9 cellular contexts compared by ENCODE assay signal in the genomic region with DNA sequence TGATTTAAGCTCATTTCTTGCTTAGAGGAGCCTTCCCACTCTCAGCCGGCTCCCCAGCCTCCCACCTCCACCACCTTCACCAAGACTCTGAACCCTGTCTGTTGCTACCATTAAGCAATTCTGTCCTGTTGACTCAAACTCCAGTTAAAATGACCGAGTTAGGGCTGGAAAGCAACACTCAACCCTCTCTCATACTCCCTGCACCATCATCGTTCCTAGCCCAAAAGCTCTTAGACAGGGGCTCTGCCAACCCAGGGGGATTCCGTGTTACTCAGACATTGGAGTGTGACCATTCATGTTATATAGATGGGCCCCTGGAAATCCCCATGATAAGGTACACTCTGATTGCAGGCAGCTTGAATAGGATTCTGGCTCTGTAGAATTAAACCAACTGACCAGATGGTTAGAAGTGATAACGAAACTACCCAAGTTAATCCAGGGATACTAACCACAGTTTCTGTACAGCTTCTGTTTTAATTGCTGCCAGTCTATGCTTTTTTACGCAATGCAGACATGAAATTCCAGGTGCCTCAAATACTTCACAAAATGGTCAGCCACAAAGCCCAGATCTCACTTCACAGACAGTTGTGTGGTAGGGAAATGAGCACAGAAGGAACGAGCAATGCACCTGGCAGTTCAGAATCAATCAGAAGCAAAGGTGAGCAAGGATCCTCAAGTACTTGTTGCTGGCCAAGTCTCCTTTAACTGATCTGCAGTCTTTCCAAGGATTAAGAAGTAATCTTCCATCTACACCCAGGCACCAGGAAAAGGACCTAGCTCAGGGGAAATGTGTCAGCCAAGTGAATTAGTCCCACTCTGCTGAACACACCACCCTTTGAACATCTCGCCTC. TPM values are rescaled to one million over a fixed set of nuclear protein-coding genes. Genes with fewer than 3 reads are reported as not detected.
DNase-seq lines count a peak whose midpoint lies in the region; ATAC-seq and TF ChIP-seq lines count a peak whose summit lies in the region.
"Had no signal": no experiment of that assay in that cellular context is flagged by ENCODE, and none has a peak within 500 bp of the region (broad histone marks: within the 10 kb centered on the region; RNA-seq: fewer than 3 reads in every experiment).

No MANE protein-coding gene starts in this region.

- DNase-seq in GM12864 (ENCODE audit: low read depth), result no peak
- DNase-seq in activated CD4-positive, alpha-beta memory T cell treated with anti-CD3 and anti-CD28 coated beads, Interleukin-2, amount 10 ng/mL, durations not matched to agents 7 days and 5 days, result no peak
- no peak for DNase-seq in lower lobe of right lung
- DNase-seq in inferior parietal cortex (ENCODE audit: extremely low spot score), result no peak
- DNase-seq in NCI-H510A treated with DMSO at 0.1 percent for 48 hours (lab: John Stamatoyannopoulos, UW), result no peak
- no peak for DNase-seq in stimulated activated CD4-positive, alpha-beta T cell treated with anti-CD3 and anti-CD28 coated beads, Interleukin-4, amount 100 ng/mL, for 1 hour

- H3K4me1 ChIP-seq in lower lobe of right lung, result peaks cover 28% of the 10 kb centered on the region

- H3K4me3 Mint-ChIP-seq in activated CD4-positive, alpha-beta memory T cell treated with anti-CD3 and anti-CD28 coated beads, Interleukin-2, amount 10 ng/mL, durations not matched to agents 7 days and 5 days, result peak overlapping the region; percentile 3

- intact Hi-C loops in lower lobe of right lung (cut with DNase I), result no loop called here

- CTCF ChIA-PET in activated CD4-positive, alpha-beta memory T cell treated with anti-CD3 and anti-CD28 coated beads, Interleukin-2, amount 10 ng/mL, durations not matched to agents 7 days and 5 days (lab: Charles Lee), result interaction anchor here (0.9 to 1.3 kb wide), 2 partner anchors 25 to 610 kb away, joined by 3 read pairs; no protein-coding TSS in a partner anchor

- no peaks in the 10 kb centered on the region for H3K36me3 ChIP-seq in lower lobe of right lung

- no peak overlapping the region for H3K27ac ChIP-seq in lower lobe of right lung

- H3K9me3 Mint-ChIP-seq in activated CD4-positive, alpha-beta memory T cell treated with anti-CD3 and anti-CD28 coated beads, Interleukin-2, amount 10 ng/mL, durations not matched to agents 7 days and 5 days, result no peaks in the 10 kb centered on the region

- POLR2A ChIA-PET in activated CD4-positive, alpha-beta memory T cell treated with anti-CD3 and anti-CD28 coated beads, Interleukin-2, amount 10 ng/mL, durations not matched to agents 7 days and 5 days (lab: Charles Lee), result no interaction called here

- no peak for TF ChIP-seq CTCF in GM12864 (IDR thresholded peaks at IDR 0.05; ENCODE audit: low read depth, low read length, missing control alignments)
- no peak for TF ChIP-seq CTCF in lower lobe of right lung (IDR thresholded peaks at IDR 0.05)

- H3K27ac Mint-ChIP-seq in activated CD4-positive, alpha-beta memory T cell treated with anti-CD3 and anti-CD28 coated beads, Interleukin-2, amount 10 ng/mL, durations not matched to agents 7 days and 5 days, result no peak overlapping the region

- ATAC-seq in HG02678 (IDR thresholded peaks at IDR 0.05; ENCODE audit: unreplicated experiment) (peak; percentile 50), lower lobe of right lung (peak in 1 of 2 donors; percentile 25), GM18861 (IDR thresholded peaks at IDR 0.05; ENCODE audit: unreplicated experiment) (no peak)

- peaks cover 33% of the 10 kb centered on the region for H3K4me1 Mint-ChIP-seq in activated CD4-positive, alpha-beta memory T cell treated with anti-CD3 and anti-CD28 coated beads, Interleukin-2, amount 10 ng/mL, durations not matched to agents 7 days and 5 days

- H3K4me3 ChIP-seq in GM12864 (ENCODE audit: low read depth, low read length) (peak overlapping the region; percentile 60; the same call in 1 of the 2 replicates), lower lobe of right lung (peak overlapping the region; percentile 48)

- H3K27me3 ChIP-seq in lower lobe of right lung (ENCODE audit: low read depth), result peaks cover 59% of the 10 kb centered on the region

- peaks cover 65% of the 10 kb centered on the region for H3K27me3 Mint-ChIP-seq in activated CD4-positive, alpha-beta memory T cell treated with anti-CD3 and anti-CD28 coated beads, Interleukin-2, amount 10 ng/mL, durations not matched to agents 7 days and 5 days

- no peaks in the 10 kb centered on the region for H3K36me3 Mint-ChIP-seq in activated CD4-positive, alpha-beta memory T cell treated with anti-CD3 and anti-CD28 coated beads, Interleukin-2, amount 10 ng/mL, durations not matched to agents 7 days and 5 days (ENCODE audit: low read depth)

- H3K9me3 ChIP-seq in lower lobe of right lung, result no peaks in the 10 kb centered on the region

RNA-seq across cellular contexts. Expression of gene SSTR2, which starts 2.1 kb away (rescaled TPM):
- under 1 TPM in 1 of 2 experiments, not detected in 1; 0.03 TPM for total RNA-seq in activated CD4-positive, alpha-beta memory T cell treated with anti-CD3 and anti-CD28 coated beads, Interleukin-2, amount 10 ng/mL, durations not matched to agents 7 days and 5 days
- total RNA-seq in lower lobe of right lung, result 0.12 TPM
- total RNA-seq: lung microvascular endothelial cell had no signal

RNA-seq across cellular contexts. Expression of gene COG1, which starts 25.9 kb away (rescaled TPM):
- 10 to 100 TPM; 30.4 to 32.9 TPM for total RNA-seq in activated CD4-positive, alpha-beta memory T cell treated with anti-CD3 and anti-CD28 coated beads, Interleukin-2, amount 10 ng/mL, durations not matched to agents 7 days and 5 days
- total RNA-seq in lower lobe of right lung, result 36.4 TPM
